1 cellular context compared by ENCODE assay signal in the genomic region with DNA sequence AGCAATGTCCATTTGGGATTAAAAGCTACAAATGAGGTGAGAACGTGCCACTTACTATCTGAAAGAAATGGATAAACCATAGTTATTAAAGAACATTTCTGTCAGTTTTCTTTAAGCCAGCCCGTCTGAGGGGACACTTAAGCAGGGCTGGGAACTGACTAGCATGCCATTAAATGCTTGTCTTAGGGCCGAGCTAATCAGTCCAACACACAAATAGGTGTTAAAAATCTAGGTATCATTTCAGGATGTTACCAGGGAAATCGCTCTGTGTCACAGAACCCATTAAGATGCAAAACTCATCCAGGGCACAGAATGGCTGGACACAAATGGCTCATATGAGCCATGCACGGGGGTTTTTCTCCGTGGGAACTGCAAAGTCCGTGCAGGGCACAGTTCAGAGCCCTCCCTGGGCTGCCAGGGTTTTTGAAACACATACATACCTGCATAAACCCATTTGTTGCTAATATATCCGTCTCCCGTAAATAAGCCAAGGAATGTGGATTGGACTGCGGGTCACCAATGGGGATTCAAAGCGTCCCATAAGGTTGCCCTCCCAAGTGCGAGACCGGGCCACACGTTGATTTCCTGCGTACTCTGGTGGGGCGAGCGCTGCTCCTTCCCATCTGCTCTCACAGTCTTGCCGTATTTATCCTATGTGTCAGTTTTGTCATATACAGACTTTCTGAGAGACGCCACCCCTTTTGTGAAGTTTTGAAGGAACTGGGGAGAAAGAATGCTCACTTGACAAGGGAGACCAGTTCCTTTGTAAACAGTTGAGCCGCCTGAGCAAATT.
TF ChIP-seq lines count a peak whose summit lies in the region.

No MANE protein-coding gene starts in this region.

TF ChIP-seq in H1, 55 proteins besides CTCF, POLR2A, EP300 and RAD21:
- TF ChIP-seq ATF2 (IDR thresholded peaks at IDR 0.05; ENCODE audit: low read length) = no peak
- no peak for TF ChIP-seq POLR2AphosphoS5 (IDR thresholded peaks at IDR 0.05; ENCODE audit: low read depth, low read length)
- no peak for TF ChIP-seq KDM5A (IDR thresholded peaks at IDR 0.05; ENCODE audit: low read length)
- peak; percentile 92 for TF ChIP-seq SUZ12 (IDR thresholded peaks at IDR 0.05; ENCODE audit: low read length)
- peak; percentile 16 for TF ChIP-seq CHD7 (IDR thresholded peaks at IDR 0.05; ENCODE audit: insufficient replicate concordance, low read length)
- no peak for TF ChIP-seq MAX (IDR thresholded peaks at IDR 0.05)
- TF ChIP-seq SP2 (IDR thresholded peaks at IDR 0.05; ENCODE audit: low read length) = no peak
- peak; percentile 78 for TF ChIP-seq EZH2 (IDR thresholded peaks at IDR 0.05; ENCODE audit: low read depth, low read length, severe bottlenecking)
- no peak for TF ChIP-seq EGR1 (IDR thresholded peaks at IDR 0.05; ENCODE audit: borderline replicate concordance, low read depth, low read length)
- peak; percentile 82 for TF ChIP-seq RNF2 (IDR thresholded peaks at IDR 0.05; ENCODE audit: borderline replicate concordance, low read depth, low read length, missing control alignments, poor library complexity, severe bottlenecking)
